Comparison of ENCODE assay signal across 1 cellular context in the genomic region with DNA sequence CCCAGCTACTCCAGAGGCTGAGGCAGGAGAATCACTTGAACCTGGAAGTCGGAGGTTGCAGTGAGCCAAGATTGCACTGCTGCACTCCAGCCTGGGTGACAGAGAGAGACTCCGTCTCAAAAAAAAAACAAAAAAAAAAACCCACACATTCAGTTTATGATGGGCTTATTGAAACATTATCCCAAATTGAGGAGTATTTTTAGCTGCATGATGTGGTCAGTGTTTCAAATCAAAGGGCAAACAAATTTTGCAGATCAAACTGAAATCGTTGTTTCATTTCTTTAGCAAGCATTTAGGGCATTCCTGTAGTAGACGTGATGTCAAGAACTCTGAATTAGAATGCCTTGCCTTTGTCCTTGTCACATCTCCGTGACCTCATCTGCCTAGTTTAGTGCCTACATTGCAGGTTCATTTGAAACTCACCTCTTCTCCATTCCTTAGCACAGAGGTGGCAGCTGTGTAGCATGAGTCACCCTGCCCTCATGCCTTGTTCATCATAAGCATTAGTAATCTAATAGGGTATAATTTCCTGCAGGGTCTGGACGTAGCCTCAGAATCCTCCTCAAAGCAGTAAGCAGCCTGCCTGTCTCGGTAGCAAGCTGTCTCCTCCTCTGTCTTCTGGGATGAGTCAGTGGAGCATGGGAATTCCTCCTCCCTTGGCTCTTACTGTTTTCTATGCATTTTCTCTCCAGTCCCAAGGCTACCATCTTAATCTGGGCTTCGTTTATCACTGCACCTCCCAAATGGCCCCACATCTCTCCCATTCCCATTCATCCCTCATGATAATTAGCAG.
TF ChIP-seq lines count a peak whose summit lies in the region.

No MANE protein-coding gene starts in this region.

TF ChIP-seq in A549, 52 proteins besides CTCF, POLR2A, EP300 and RAD21 (continued from another document):
- TF ChIP-seq, protein P1, sequence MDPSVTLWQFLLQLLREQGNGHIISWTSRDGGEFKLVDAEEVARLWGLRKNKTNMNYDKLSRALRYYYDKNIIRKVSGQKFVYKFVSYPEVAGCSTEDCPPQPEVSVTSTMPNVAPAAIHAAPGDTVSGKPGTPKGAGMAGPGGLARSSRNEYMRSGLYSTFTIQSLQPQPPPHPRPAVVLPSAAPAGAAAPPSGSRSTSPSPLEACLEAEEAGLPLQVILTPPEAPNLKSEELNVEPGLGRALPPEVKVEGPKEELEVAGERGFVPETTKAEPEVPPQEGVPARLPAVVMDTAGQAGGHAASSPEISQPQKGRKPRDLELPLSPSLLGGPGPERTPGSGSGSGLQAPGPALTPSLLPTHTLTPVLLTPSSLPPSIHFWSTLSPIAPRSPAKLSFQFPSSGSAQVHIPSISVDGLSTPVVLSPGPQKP (IDR thresholded peaks at IDR 0.05; ENCODE audit: low read depth, low read length) = no peak
TF ChIP-seq in A549: peak in this region for 2.
